8 cellular contexts compared by ENCODE assay signal in the genomic region with DNA sequence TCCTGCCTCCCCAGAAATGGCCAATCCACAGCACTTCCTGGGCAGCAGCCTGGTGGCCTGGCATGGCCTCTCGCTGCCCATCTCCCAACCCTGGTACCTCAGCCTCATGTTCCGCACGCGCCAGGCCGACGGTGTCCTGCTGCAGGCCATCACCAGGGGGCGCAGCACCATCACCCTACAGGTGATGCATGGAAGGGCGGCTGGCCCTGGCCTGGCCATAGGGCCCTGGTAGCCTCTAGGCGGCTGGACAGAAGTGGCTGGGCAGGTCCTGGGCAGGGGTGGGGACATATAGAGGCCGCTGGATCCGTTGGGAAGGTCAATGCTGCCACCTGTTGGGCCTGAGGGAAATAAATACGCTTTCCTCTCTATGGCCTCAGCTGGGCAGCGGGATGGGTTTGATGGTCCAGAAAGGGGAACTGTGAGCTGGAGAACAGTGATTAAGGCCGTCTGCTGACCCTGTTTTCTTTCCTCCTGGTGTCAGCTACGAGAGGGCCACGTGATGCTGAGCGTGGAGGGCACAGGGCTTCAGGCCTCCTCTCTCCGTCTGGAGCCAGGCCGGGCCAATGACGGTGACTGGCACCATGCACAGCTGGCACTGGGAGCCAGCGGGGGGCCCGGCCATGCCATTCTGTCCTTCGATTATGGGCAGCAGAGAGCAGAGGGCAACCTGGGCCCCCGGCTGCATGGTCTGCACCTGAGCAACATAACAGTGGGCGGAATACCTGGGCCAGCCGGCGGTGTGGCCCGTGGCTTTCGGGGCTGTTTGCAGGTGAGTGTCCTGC. TPM values are rescaled to one million over a fixed set of nuclear protein-coding genes. Genes with fewer than 3 reads are reported as not detected.
A peak's percentile ranks its signal among the peaks of the same experiment; 100 is the strongest.
DNase-seq lines count a peak whose midpoint lies in the region; ATAC-seq, FAIRE-seq and TF ChIP-seq lines count a peak whose summit lies in the region.

No MANE protein-coding gene starts in this region.

- H3K4me3 ChIP-seq in mammary epithelial cell (replicated peaks in 1 of 3; ENCODE audit: insufficient read depth in 1 of 3, low read depth in 2 of 3, low read length in 3 of 3) (no peak overlapping the region), keratinocyte (ENCODE audit: control insufficient read depth in 2 of 3, extremely low read depth in 1 of 3, insufficient read depth in 2 of 3, low read depth in 1 of 3, low read length in 3 of 3) (no peak overlapping the region)

- dilution Hi-C loops in mammary epithelial cell (cut with HindIII; ENCODE audit: low sequenced_read_pairs) = no loop called here
- dilution Hi-C loops in keratinocyte (cut with MboI; ENCODE audit: extremely low pct_ligation_motif_present, low sequenced_read_pairs) = no loop called here

- peak; percentile 100 for TF ChIP-seq CTCF in mammary epithelial cell (conservative IDR thresholded peaks at IDR 0.05 in 1 of 2, IDR thresholded peaks at IDR 0.05 in 1 of 2; ENCODE audit: extremely low read depth in 1 of 2, insufficient read depth in 1 of 2, low read depth in 1 of 2, low read length in 2 of 2)
- TF ChIP-seq CTCF in keratinocyte (optimal IDR thresholded peaks at IDR 0.05 in 1 of 3, IDR thresholded peaks at IDR 0.05 in 1 of 3, conservative IDR thresholded peaks at IDR 0.05 in 1 of 3; ENCODE audit: extremely low read depth in 1 of 3, insufficient read depth in 2 of 3, low read length in 3 of 3) = peak; percentile 95 to 99 (median 99)

- no peaks in the 10 kb centered on the region for H3K9me1 ChIP-seq in keratinocyte (ENCODE audit: control insufficient read depth, extremely low read depth, insufficient read depth, low read length)

- H3K27ac ChIP-seq in mammary epithelial cell (ENCODE audit: insufficient read depth, low read depth, low read length) (peak overlapping the region; percentile 40), keratinocyte (ENCODE audit: control insufficient read depth, insufficient read depth, low read length) (peak overlapping the region; percentile 86)

- intact Hi-C loops in mammary epithelial cell (cut with micrococcal nuclease) = loop anchor here (1.0 kb wide), 7 partner anchors 11 to 269 kb away; a partner anchor contains a TSS

- H3K4me1 ChIP-seq in mammary epithelial cell (ENCODE audit: insufficient read depth, low read length) (peaks cover 32% of the 10 kb centered on the region), keratinocyte (ENCODE audit: control insufficient read depth, extremely low read depth, insufficient read depth, low read length) (peaks cover 23% of the 10 kb centered on the region)

- WGBS in mammary epithelial cell (ENCODE audit: low coverage, missing lambda C conversion rate) = 29% methylated on average over 21 of the region's 29 CpGs

- H4K20me1 ChIP-seq in mammary epithelial cell (ENCODE audit: insufficient read depth, low read length) = no peaks in the 10 kb centered on the region
- no peaks in the 10 kb centered on the region for H4K20me1 ChIP-seq in keratinocyte (ENCODE audit: control insufficient read depth, extremely low read depth, insufficient read depth, low read length)

- peak overlapping the region; percentile 57 for H2AFZ ChIP-seq in mammary epithelial cell (ENCODE audit: low read depth, low read length)
- peak overlapping the region; percentile 82 for H2AFZ ChIP-seq in keratinocyte (ENCODE audit: control insufficient read depth, low read length)

- peak; percentile 87 for DNase-seq in D341Med (ENCODE audit: low spot score)
- DNase-seq in MV-4-11 (lab: John Stamatoyannopoulos, UW) = peak; percentile 69
- peak; percentile 54 for DNase-seq in activated CD4-positive, CD25-positive, alpha-beta regulatory T cell treated with anti-CD3 and anti-CD28 coated beads, Interleukin-2, amount 50 U/mL, for 16 hours (ENCODE audit: low read depth, low spot score)
- no peak for DNase-seq in mammary epithelial cell
- no peak for DNase-seq in keratinocyte (ENCODE audit: low read depth, low spot score)
- peak; percentile 65 to 76 for DNase-seq in stimulated activated CD4-positive, alpha-beta T cell treated with anti-CD3 and anti-CD28 coated beads, Interleukin-1b, Interleukin-23, amount 100 ng/mL, for 4 hours (ENCODE audit: low read depth in 2 of 2)

- in situ Hi-C loops in mammary epithelial cell (cut with MboI; ENCODE audit: low sequenced_read_pairs in 2 of 2) = loop anchor here in 1 of 2 donors (5.0 to 10.0 kb wide), 2 partner anchors 66 to 131 kb away; partner anchors contain the start of gene SORT1

- H3K36me3 ChIP-seq in mammary epithelial cell (ENCODE audit: insufficient read depth, low read length) (no peaks in the 10 kb centered on the region), keratinocyte (ENCODE audit: control insufficient read depth in 2 of 2, extremely low read depth in 1 of 2, insufficient read depth in 2 of 2, low read length in 2 of 2) (peaks cover 15 to 22% of the 10 kb centered on the region in 2 experiments)

- H3K9me3 ChIP-seq in mammary epithelial cell (replicated peaks; ENCODE audit: insufficient read depth, low read length) (no peaks in the 10 kb centered on the region), keratinocyte (ENCODE audit: control insufficient read depth, low read depth, low read length) (no peaks in the 10 kb centered on the region)

- BruUV-seq in mammary epithelial cell (replicated peaks; lab: Mats Ljungman, UMichigan) = no TSS peak

- H3K27me3 ChIP-seq in mammary epithelial cell (ENCODE audit: insufficient read depth, low read length) = no peaks in the 10 kb centered on the region
- H3K27me3 ChIP-seq in keratinocyte (ENCODE audit: control insufficient read depth, extremely low read depth, insufficient read depth, low read length) = no peaks in the 10 kb centered on the region

- FAIRE-seq in keratinocyte (lab: Jason Lieb, UNC) = no peak

- H3K9ac ChIP-seq in mammary epithelial cell (ENCODE audit: insufficient read depth, low read length) = no peak overlapping the region
- H3K9ac ChIP-seq in keratinocyte (ENCODE audit: control insufficient read depth, extremely low read depth, insufficient read depth, low read length) = peak overlapping the region; percentile 22

- H3K79me2 ChIP-seq in mammary epithelial cell (ENCODE audit: insufficient read depth, low read length) (no peaks in the 10 kb centered on the region), keratinocyte (ENCODE audit: control insufficient read depth, insufficient read depth, low read length) (no peaks in the 10 kb centered on the region)

- CTCF ChIA-PET in mammary epithelial cell (lab: Charles Lee; ENCODE audit: low non-redundant PET) = interaction anchor here (0.5 to 0.6 kb wide), 2 partner anchors 62 to 135 kb away, joined by 3 to 4 read pairs; no protein-coding TSS in a partner anchor

- H3K4me2 ChIP-seq in mammary epithelial cell (ENCODE audit: insufficient read depth, low read depth, low read length) = peak overlapping the region; percentile 72
- H3K4me2 ChIP-seq in keratinocyte (ENCODE audit: control insufficient read depth, extremely low read depth, insufficient read depth, low read depth, low read length) = peak overlapping the region; percentile 84

- peak; percentile 65 for ATAC-seq in GM21576 (IDR thresholded peaks at IDR 0.05; ENCODE audit: unreplicated experiment)
- ATAC-seq in GM21515 (IDR thresholded peaks at IDR 0.05; ENCODE audit: unreplicated experiment) = no peak

RNA-seq across cellular contexts. Expression of gene CELSR2, which starts 14.4 kb away (rescaled TPM):
- 10 to 100 TPM; 34.7 to 36.0 TPM for total RNA-seq in mammary epithelial cell
- polyA plus RNA-seq in mammary epithelial cell (17.4 TPM), keratinocyte (7.3 to 13.7 TPM (median 12.6 TPM) in 3 replicates)
- polyA minus RNA-seq in mammary epithelial cell (49.9 TPM), keratinocyte (36.2 to 84.0 TPM (median 51.3 TPM) in 3 replicates)
- 7.8 TPM for polyA plus RNA-seq in keratinocyte (2011; ENCODE audit: low read depth)
- 3.3 and 4.0 TPM in 2 replicates for polyA plus RNA-seq in keratinocyte (2011; cell fraction: cytosol; rRNA removed)
- 55.9 and 57.6 TPM in 2 replicates for polyA plus RNA-seq in keratinocyte (2011; cell fraction: nucleus; rRNA removed)
- 17.8 and 35.2 TPM in 2 replicates for polyA plus RNA-seq in keratinocyte (2012; ENCODE audit: low replicate concordance)
- 15.9 TPM for polyA minus RNA-seq in keratinocyte (2011; cell fraction: cytosol; rRNA and poly(A)+ RNA removed)
- polyA minus RNA-seq in keratinocyte (2011; cell fraction: nucleus; rRNA and poly(A)+ RNA removed) = 108 and 110 TPM in 2 replicates

RNA-seq across cellular contexts. Expression of gene PSRC1, which starts 19.2 kb away (rescaled TPM):
- 10 to 100 TPM in 1 of 2 donors, 1 to 10 TPM in 1; 4.3 to 24.0 TPM for total RNA-seq in mammary epithelial cell
- polyA plus RNA-seq in mammary epithelial cell = 25.7 TPM
- 6.9 TPM for polyA minus RNA-seq in mammary epithelial cell
- 2.9 to 10.2 TPM (median 9.4 TPM) in 3 replicates for polyA plus RNA-seq in keratinocyte
- polyA plus RNA-seq in keratinocyte (2011; ENCODE audit: low read depth) = 2.2 TPM
- polyA plus RNA-seq in keratinocyte (2011; cell fraction: cytosol; rRNA removed) = 2.7 TPM in 2 replicates
- 8.6 and 9.9 TPM in 2 replicates for polyA plus RNA-seq in keratinocyte (2011; cell fraction: nucleus; rRNA removed)
- 1.1 and 9.0 TPM in 2 replicates for polyA plus RNA-seq in keratinocyte (2012; ENCODE audit: low replicate concordance)
- 0.66 to 5.9 TPM (median 2.6 TPM) in 3 replicates for polyA minus RNA-seq in keratinocyte
- polyA minus RNA-seq in keratinocyte (2011; cell fraction: cytosol; rRNA and poly(A)+ RNA removed) = not detected
- polyA minus RNA-seq in keratinocyte (2011; cell fraction: nucleus; rRNA and poly(A)+ RNA removed) = 0.53 and 1.2 TPM in 2 replicates

RNA-seq across cellular contexts. Expression of gene MYBPHL, which starts 43.0 kb away (rescaled TPM):
- total RNA-seq in mammary epithelial cell = 1 to 10 TPM in 1 of 2 donors, not detected in 1; 1.7 TPM
- polyA plus RNA-seq in mammary epithelial cell (2.1 TPM), keratinocyte (0.68 to 1.1 TPM (median 0.85 TPM) in 3 replicates)
- polyA minus RNA-seq in mammary epithelial cell (not detected), keratinocyte (0.99 to 1.5 TPM in 2 of 3 replicates, not detected in the other)
- 0.37 TPM for polyA plus RNA-seq in keratinocyte (2011; ENCODE audit: low read depth)
- polyA plus RNA-seq in keratinocyte (2011; cell fraction: cytosol; rRNA removed) = 0.51 and 1.1 TPM in 2 replicates
- 0.34 and 0.41 TPM in 2 replicates for polyA plus RNA-seq in keratinocyte (2011; cell fraction: nucleus; rRNA removed)
- 0.32 and 0.85 TPM in 2 replicates for polyA plus RNA-seq in keratinocyte (2012; ENCODE audit: low replicate concordance)
- polyA minus RNA-seq in keratinocyte (2011; cell fraction: cytosol; rRNA and poly(A)+ RNA removed) = not detected
- not detected in 2 replicates for polyA minus RNA-seq in keratinocyte (2011; cell fraction: nucleus; rRNA and poly(A)+ RNA removed)

RNA-seq across cellular contexts. Expression of gene SARS1, which starts 50.1 kb away (rescaled TPM):
- total RNA-seq in mammary epithelial cell = 100 to 1,000 TPM; 349 to 468 TPM
- polyA plus RNA-seq in mammary epithelial cell (282 TPM), keratinocyte (198 to 233 TPM (median 203 TPM) in 3 replicates)
- polyA minus RNA-seq in mammary epithelial cell (291 TPM), keratinocyte (128 to 153 TPM (median 149 TPM) in 3 replicates)
- polyA plus RNA-seq in keratinocyte (2011; ENCODE audit: low read depth) = 559 TPM
- polyA plus RNA-seq in keratinocyte (2011; cell fraction: cytosol; rRNA removed) = 196 and 203 TPM in 2 replicates
- 259 and 264 TPM in 2 replicates for polyA plus RNA-seq in keratinocyte (2011; cell fraction: nucleus; rRNA removed)
- 217 and 364 TPM in 2 replicates for polyA plus RNA-seq in keratinocyte (2012; ENCODE audit: low replicate concordance)
- polyA minus RNA-seq in keratinocyte (2011; cell fraction: cytosol; rRNA and poly(A)+ RNA removed) = 81.1 TPM
- polyA minus RNA-seq in keratinocyte (2011; cell fraction: nucleus; rRNA and poly(A)+ RNA removed) = 63.2 and 101 TPM in 2 replicates

Comparison
In these comparisons a context has a peak if more than half of its experiments do, and no peak if none do; other contexts are left out.
1. DNase-seq: peak in D341Med (single experiment), MV-4-11 (single experiment), activated CD4-positive, CD25-positive, alpha-beta regulatory T cell treated with anti-CD3 and anti-CD28 coated beads, Interleukin-2, amount 50 U/mL, for 16 hours (single experiment) and stimulated activated CD4-positive, alpha-beta T cell treated with anti-CD3 and anti-CD28 coated beads, Interleukin-1b, Interleukin-23, amount 100 ng/mL, for 4 hours (2 of 2); none in mammary epithelial cell (single experiment) and keratinocyte (single experiment).